Comparison of ENCODE assay signal across 23 cellular contexts in the genomic region with DNA sequence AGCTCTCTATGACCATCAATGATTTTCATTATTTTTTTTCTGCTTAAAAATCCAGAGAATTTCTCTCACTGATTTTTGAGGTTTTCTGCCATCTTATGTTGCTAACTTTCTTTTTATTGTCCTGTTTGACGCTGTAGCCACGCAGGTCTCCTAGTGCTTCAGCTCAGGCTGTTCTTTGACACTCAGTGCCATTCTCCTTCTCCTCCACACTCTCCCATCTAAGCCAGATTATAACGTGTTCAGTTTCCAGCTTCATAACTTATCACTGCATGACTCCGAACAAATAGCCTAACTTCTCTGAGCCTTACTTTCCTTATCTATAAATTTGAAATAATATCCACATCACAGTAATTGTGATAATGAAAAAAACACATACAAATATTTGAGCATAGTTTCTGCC. TPM values are rescaled to one million over a fixed set of nuclear protein-coding genes. Genes with fewer than 3 reads are reported as not detected.
"Had no signal": no experiment of that assay in that cellular context is flagged by ENCODE, and none has a peak within 500 bp of the region (broad histone marks: within the 10 kb centered on the region; RNA-seq: fewer than 3 reads in every experiment).

No MANE protein-coding gene starts in this region.

- H3K4me2 ChIP-seq: neural progenitor cell had no signal

- H3K4me3 ChIP-seq: body of pancreas, cardiac muscle cell, lung, neural progenitor cell, sigmoid colon, transverse colon had no signal

- H3K4me1 ChIP-seq: body of pancreas, neural progenitor cell, sigmoid colon, transverse colon had no signal

- H2AFZ ChIP-seq: neural progenitor cell had no signal

- ATAC-seq: activated CD4-positive, CD25-positive, alpha-beta regulatory T cell treated with anti-CD3 and anti-CD28 coated beads, Interleukin-2, amount 50 U/mL, for 24 hours; activated CD8-positive, alpha-beta T cell treated with anti-CD3 and anti-CD28 coated beads, Interleukin-2, amount 10 ng/mL, durations not matched to agents 7 days and 5 days; body of pancreas; esophagus mucosa; naive thymus-derived CD4-positive, alpha-beta T cell; stimulated activated naive B cell treated with anti-CD40 and anti-IgM and Interleukin-4, amounts not matched to agents 10 μg/mL and 1 μg/mL and 100 μg/mL, for 72 hours had no signal

- FAIRE-seq: frontal cortex had no signal

- H3K27ac ChIP-seq: body of pancreas, neural progenitor cell, sigmoid colon, transverse colon, VCaP had no signal

- H3K36me3 ChIP-seq: cardiac muscle cell, neural progenitor cell, sigmoid colon, transverse colon had no signal

- DNase-seq: activated CD4-positive, alpha-beta T cell treated with anti-CD3 and anti-CD28 coated beads, Interleukin-2, amount 10 ng/mL, durations not matched to agents 7 days and 5 days; activated CD8-positive, alpha-beta T cell treated with anti-CD3 and anti-CD28 coated beads, Interleukin-2, amount 10 ng/mL, durations not matched to agents 7 days and 5 days; activated gamma-delta T cell treated with Interleukin-2 at 50 U/mL for 16 hours; anterior cingulate cortex; body of pancreas; dermis blood vessel endothelial cell; effector CD8-positive, alpha-beta T cell; glutamatergic neuron; naive thymus-derived CD4-positive, alpha-beta T cell; posterior cingulate gyrus; sigmoid colon; stimulated activated CD4-positive, alpha-beta T cell treated with anti-CD3 and anti-CD28 coated beads, Interleukin-2, amount 100 ng/mL, for 48 hours; stimulated activated CD8-positive, alpha-beta memory T cell treated with anti-CD3 and anti-CD28 coated beads, Interleukin-4, amount 100 ng/mL, for 48 hours; stimulated activated naive B cell treated with anti-CD40 and anti-IgM and Interleukin-4, amounts not matched to agents 10 μg/mL and 1 μg/mL and 100 μg/mL, for 72 hours; transverse colon had no signal

- H3K9ac ChIP-seq: neural progenitor cell had no signal

- H3K9me3 ChIP-seq: body of pancreas, sigmoid colon, transverse colon had no signal

- H3K27me3 ChIP-seq: body of pancreas, cardiac muscle cell, sigmoid colon, transverse colon had no signal

RNA-seq across cellular contexts. Expression of gene ST3GAL6, which starts 22.8 kb away (rescaled TPM):
- total RNA-seq: activated CD8-positive, alpha-beta T cell treated with anti-CD3 and anti-CD28 coated beads, Interleukin-2, amount 10 ng/mL, durations not matched to agents 7 days and 5 days; T-helper 2 cell treated with Interferon-gamma antibody and Interleukin-4, amounts not matched to agents 100 ng/mL and 5 ng/mL, for 36 hours had no signal
